21 cellular contexts compared by ENCODE assay signal in genomic region chr14:57526942-57527341, GRCh38. TPM values are rescaled to one million over a fixed set of nuclear protein-coding genes. Genes with fewer than 3 reads are reported as not detected.
DNase-seq lines count a peak whose midpoint lies in the region; ATAC-seq and TF ChIP-seq lines count a peak whose summit lies in the region.
"Had no signal": no experiment of that assay in that cellular context is flagged by ENCODE, and none has a peak within 500 bp of the region (broad histone marks: within the 10 kb centered on the region; RNA-seq: fewer than 3 reads in every experiment).

No MANE protein-coding gene starts in this region.

- no peaks in the 10 kb centered on the region for H3K27me3 ChIP-seq in A673 (replicated peaks; ENCODE audit: insufficient read depth, low read depth, low read length, poor library complexity)
- H3K27me3 ChIP-seq in NT2/D1 (ENCODE audit: insufficient read depth, insufficient read length), result no peaks in the 10 kb centered on the region
- no peaks in the 10 kb centered on the region for H3K27me3 ChIP-seq in prostate gland (replicated peaks; ENCODE audit: insufficient read depth)
- H3K27me3 ChIP-seq: BE2C had no signal

- BruUV-seq in A673 (replicated peaks; lab: Mats Ljungman, UMichigan), result no TSS peak

- no peak for TF ChIP-seq POLR2A in erythroblast (IDR thresholded peaks at IDR 0.05; ENCODE audit: low read length)
- TF ChIP-seq POLR2A in prostate gland (IDR thresholded peaks at IDR 0.05), result no peak

- CTCF ChIA-PET in A673 (lab: Charles Lee), result interaction anchor here (0.7 kb wide), 2 partner anchors 222 to 620 kb away, joined by 3 read pairs; no protein-coding TSS in a partner anchor

- TF ChIP-seq CTCF in A673 (conservative IDR thresholded peaks at IDR 0.05; ENCODE audit: low read depth, low read length) (peak; percentile 31; the same call in 1 of the 2 replicates), GM12872 (IDR thresholded peaks at IDR 0.05; ENCODE audit: insufficient read depth, low read depth, low read length) (peak; percentile 52; the same call in 2 of the 3 replicates), prostate gland (IDR thresholded peaks at IDR 0.05) (no peak)

- H3K9me3 ChIP-seq in A673 (ENCODE audit: low read depth, low read length, poor library complexity, severe bottlenecking) (no peaks in the 10 kb centered on the region), NT2/D1 (ENCODE audit: insufficient read depth, low read length) (no peaks in the 10 kb centered on the region), prostate gland (no peaks in the 10 kb centered on the region)
- H3K9me3 ChIP-seq: BE2C, thoracic aorta had no signal

- 65% methylated on average over 3 of the region's 3 CpGs for WGBS in prostate gland

- intact Hi-C loops in A673 (cut with micrococcal nuclease; ENCODE audit: unreplicated experiment), result no loop called here
- intact Hi-C loops in prostate gland (cut with DNase I), result no loop called here

- H3K4me1 ChIP-seq in A673 (ENCODE audit: insufficient read depth, low read length, poor library complexity, severe bottlenecking), result no peaks in the 10 kb centered on the region
- H3K4me1 ChIP-seq in NT2/D1 (ENCODE audit: insufficient read depth, insufficient read length), result no peaks in the 10 kb centered on the region
- H3K4me1 ChIP-seq in prostate gland (replicated peaks), result no peaks in the 10 kb centered on the region
- H3K4me1 ChIP-seq: BE2C, parathyroid adenoma had no signal

- DNase-seq in A673 (ENCODE audit: low spot score) (peak; percentile 35), NT2/D1 (ENCODE audit: low read depth, low spot score) (peak; percentile 30), erythroblast (lab: John Stamatoyannopoulos, UW) (peak; percentile 3 to 5), HK-2 (ENCODE audit: unreplicated experiment) (no peak), prostate gland (ENCODE audit: low spot score) (no peak)
- DNase-seq: activated effector memory CD4-positive, alpha-beta T cell treated with Interleukin-2 at 50 U/mL for 16 hours; amygdala; BE2C; foreskin fibroblast; NCI-H1930; NCI-H524 treated with DMSO at 0.1 percent for 48 hours; T-helper 1 cell had no signal

- POLR2A ChIA-PET in A673 (lab: Charles Lee; ENCODE audit: low non-redundant PET), result no interaction called here

- H3K4me3 ChIP-seq in A673 (ENCODE audit: low read depth, low read length, poor library complexity, severe bottlenecking) (no peak overlapping the region), NT2/D1 (ENCODE audit: insufficient read length, low read depth) (no peak overlapping the region), prostate gland (no peak overlapping the region)
- H3K4me3 ChIP-seq: skin epidermis, thoracic aorta had no signal

- H3K36me3 ChIP-seq in A673 (ENCODE audit: insufficient read depth, low read length, poor library complexity, severe bottlenecking), result no peaks in the 10 kb centered on the region
- H3K36me3 ChIP-seq in NT2/D1 (ENCODE audit: insufficient read depth, insufficient read length, low read length), result no peaks in the 10 kb centered on the region
- H3K36me3 ChIP-seq in prostate gland, result no peaks in the 10 kb centered on the region
- H3K36me3 ChIP-seq: BE2C, thoracic aorta had no signal

- ATAC-seq in HG02678 (IDR thresholded peaks at IDR 0.05; ENCODE audit: unreplicated experiment), result no peak
- ATAC-seq in GM19397 (IDR thresholded peaks at IDR 0.05; ENCODE audit: unreplicated experiment), result no peak

- no peak overlapping the region for H3K27ac ChIP-seq in A673 (ENCODE audit: low read depth, low read length, poor library complexity, severe bottlenecking)
- H3K27ac ChIP-seq in prostate gland, result no peak overlapping the region
- H3K27ac ChIP-seq: parathyroid adenoma, RWPE1, skin epidermis, thoracic aorta, VCaP had no signal

- H3K9ac ChIP-seq in NT2/D1 (ENCODE audit: insufficient read length, low read depth), result no peak overlapping the region
- H3K9ac ChIP-seq: parathyroid adenoma had no signal

RNA-seq across cellular contexts. Expression of gene CCDC198, which starts 33.3 kb away (rescaled TPM):
- not detected in 2 replicates for total RNA-seq in A673 (2021)
- total RNA-seq in prostate gland, result not detected
- total RNA-seq: myocyte, thoracic aorta had no signal

Comparison
In these comparisons a context has a peak if more than half of its experiments do, and no peak if none do; other contexts are left out.
1. DNase-seq: peak in A673 (single experiment), NT2/D1 (single experiment) and erythroblast (2 of 2); none in HK-2 (single experiment) and prostate gland (single experiment).
2. CTCF ChIP-seq: peak in A673 (single experiment) and GM12872 (single experiment); none in prostate gland (0 of 4).